Comparison of ENCODE assay signal across 8 cellular contexts in genomic region chr6:3748208-3748701, GRCh38. TPM values are rescaled to one million over a fixed set of nuclear protein-coding genes. Genes with fewer than 3 reads are reported as not detected.
DNase-seq lines count a peak whose midpoint lies in the region; ATAC-seq, FAIRE-seq and TF ChIP-seq lines count a peak whose summit lies in the region.

No MANE protein-coding gene starts in this region.

- H3K9ac ChIP-seq in DND-41 (ENCODE audit: low read depth, low read length) (no peak overlapping the region), kidney (ENCODE audit: low read length in 2 of 2) (no peak overlapping the region)

- DNase-seq in DND-41 = peak; percentile 21
- peak; percentile 11 to 18 for DNase-seq in SHP77 (lab: John Stamatoyannopoulos, UW)
- peak in 1 of 2 donors; percentile 74 for DNase-seq in breast epithelium (ENCODE audit: low spot score in 2 of 2)
- peak; percentile 64 for DNase-seq in kidney
- peak; percentile 42 to 49 for DNase-seq in stimulated activated CD4-positive, alpha-beta T cell treated with anti-CD3 and anti-CD28 coated beads, Interleukin-2, amount 100 ng/mL, for 48 hours

- intact Hi-C loops in breast epithelium (cut with DNase I; ENCODE audit: low total_unique reads) = loop anchor here (5.0 to 10.0 kb wide), 2 partner anchors 179 to 247 kb away; no protein-coding TSS in a partner anchor
- intact Hi-C loops in kidney (cut with DNase I) = no loop called here

- peak; percentile 71 for ATAC-seq in DND-41 (ENCODE audit: insufficient read depth, low read depth)
- ATAC-seq in HG03432 (IDR thresholded peaks at IDR 0.05; ENCODE audit: unreplicated experiment) = peak; percentile 34
- ATAC-seq in HG03520 (IDR thresholded peaks at IDR 0.05; ENCODE audit: unreplicated experiment) = no peak
- no peak for ATAC-seq in HG02852 (IDR thresholded peaks at IDR 0.05; ENCODE audit: unreplicated experiment)

- H3K4me2 ChIP-seq in DND-41 (ENCODE audit: insufficient read depth, low read length) = no peak overlapping the region

- H3K4me1 ChIP-seq in DND-41 (ENCODE audit: insufficient read depth, low read length) (no peaks in the 10 kb centered on the region), breast epithelium (peaks cover 8 to 13% of the 10 kb centered on the region in 2 donors), kidney (ENCODE audit: control insufficient read depth in 1 of 2, insufficient read depth in 1 of 2, low read depth in 1 of 2, low read length in 2 of 2) (peaks cover 20% of the 10 kb centered on the region in 2 donors)

- H3K4me3 ChIP-seq in DND-41 (ENCODE audit: low read depth in 1 of 2, low read length in 2 of 2) (no peak overlapping the region), breast epithelium (peak overlapping the region in 2 of 3 donors; percentile 95 to 99), kidney (ENCODE audit: low read length in 2 of 2) (no peak overlapping the region)

- H3K36me3 ChIP-seq in DND-41 (ENCODE audit: insufficient read depth, low read length) (no peaks in the 10 kb centered on the region), breast epithelium (no peaks in the 10 kb centered on the region), kidney (ENCODE audit: control insufficient read depth in 1 of 2, insufficient read depth in 2 of 2, low read length in 2 of 2) (peaks cover 2 to 3% of the 10 kb centered on the region in 2 donors)

- TF ChIP-seq CTCF in DND-41 (IDR thresholded peaks at IDR 0.05; ENCODE audit: borderline replicate concordance, extremely low read depth, low read length, poor library complexity, severe bottlenecking) (peak; percentile 57), breast epithelium (IDR thresholded peaks at IDR 0.05) (peak; percentile 17 to 63 (median 40)), kidney (IDR thresholded peaks at IDR 0.05; ENCODE audit: borderline replicate concordance, extremely low read depth, insufficient read depth) (peak; percentile 28)

- no peaks in the 10 kb centered on the region for H3K79me2 ChIP-seq in DND-41 (ENCODE audit: insufficient read depth, low read length)

- no peak overlapping the region for H2AFZ ChIP-seq in DND-41 (ENCODE audit: low read depth, low read length)

- no peak for TF ChIP-seq POLR2A in breast epithelium (IDR thresholded peaks at IDR 0.05)

- no peaks in the 10 kb centered on the region for H3K9me3 ChIP-seq in DND-41 (ENCODE audit: insufficient read depth, low read length, severe bottlenecking)
- no peaks in the 10 kb centered on the region for H3K9me3 ChIP-seq in breast epithelium
- H3K9me3 ChIP-seq in kidney (ENCODE audit: control insufficient read depth in 1 of 2, low read length in 2 of 2) = no peaks in the 10 kb centered on the region

- FAIRE-seq in kidney (lab: Jason Lieb, UNC) = no peak

- H3K27ac ChIP-seq in DND-41 (ENCODE audit: low read length) (no peak overlapping the region), breast epithelium (peak overlapping the region; percentile 98 to 99), kidney (ENCODE audit: low read depth in 2 of 2, low read length in 2 of 2) (no peak overlapping the region)

- no peaks in the 10 kb centered on the region for H4K20me1 ChIP-seq in DND-41 (ENCODE audit: insufficient read depth, low read length)

- H3K27me3 ChIP-seq in DND-41 (ENCODE audit: insufficient read depth, low read length, poor library complexity) (peaks cover 4% of the 10 kb centered on the region), breast epithelium (no peaks in the 10 kb centered on the region)

RNA-seq across cellular contexts. Expression of gene PXDC1, which starts 3.3 kb away (rescaled TPM):
- total RNA-seq in breast epithelium (100 to 1,000 TPM in 1 of 3 donors, 10 to 100 TPM in 2; 86.2 to 122 (median 88.0) TPM), kidney (28.9 TPM)
- 35.0 TPM for polyA plus RNA-seq in kidney (ENCODE audit: insufficient read depth, low read depth, low replicate concordance)

Comparison
In these comparisons a context has a peak if more than half of its experiments do, and no peak if none do; other contexts are left out.
1. ATAC-seq: peak in DND-41 (single experiment) and HG03432 (single experiment); none in HG03520 (single experiment) and HG02852 (single experiment).
2. H3K27ac ChIP-seq: peak in breast epithelium (2 of 2); none in DND-41 (single experiment) and kidney (0 of 2).
3. H3K4me3 ChIP-seq: peak in breast epithelium (2 of 3); none in DND-41 (0 of 2) and kidney (0 of 2).
4. Peak in every context shown above with its lines, with median percentiles within 50 percentile points of each other: CTCF ChIP-seq.